In the genomic region with DNA sequence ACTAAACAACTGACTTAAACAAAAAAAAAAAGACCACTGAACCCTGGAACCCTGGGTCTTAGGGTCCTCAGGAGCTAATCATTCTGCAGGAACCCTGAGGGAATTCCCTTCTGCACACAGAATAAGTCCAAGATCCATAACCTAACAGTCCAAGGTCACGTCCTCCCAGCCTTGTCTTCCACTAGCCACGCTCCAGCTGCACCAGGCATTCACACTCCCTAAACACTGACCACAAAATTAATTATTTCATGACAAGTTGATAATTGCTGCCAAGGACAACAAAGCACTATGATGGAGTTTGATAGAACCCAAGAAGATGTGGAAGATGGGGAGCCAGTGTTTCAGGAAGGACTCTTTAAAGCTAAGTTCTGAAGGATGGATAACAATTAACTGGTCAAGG, we compare ENCODE assay signal across 27 cellular contexts.
DNase-seq lines count a peak whose midpoint lies in the region; ATAC-seq, FAIRE-seq and TF ChIP-seq lines count a peak whose summit lies in the region.
"Had no signal": no experiment of that assay in that cellular context is flagged by ENCODE, and none has a peak within 500 bp of the region (broad histone marks: within the 10 kb centered on the region; RNA-seq: fewer than 3 reads in every experiment).

No MANE protein-coding gene starts in this region.

- DNase-seq in Caki2 (ENCODE audit: low read depth) (peak; percentile 25), astrocyte (ENCODE audit: low read depth) (peak; percentile 62), fibroblast of the aortic adventitia (ENCODE audit: low read depth) (peak; percentile 14), T-helper 17 cell (no peak)
- no peak for DNase-seq in activated CD4-positive, CD25-positive, alpha-beta regulatory T cell (lab: John Stamatoyannopoulos, UW)
- DNase-seq: 8988T; ACHN; BE2C; Calu3; CD8-positive, alpha-beta memory T cell; DMS79 treated with DMSO at 0.1 percent for 48 hours; GF-D8; IMR-90; NCI-H1048; NCI-H1417; NCI-H1694; NCI-H2029 treated with DMSO at 0.1 percent for 48 hours; NCI-H446 treated with DMSO at 0.1 percent for 48 hours; NCI-H526; NCI-H82; PC-9; SHP77 had no signal

- H3K4me3 Mint-ChIP-seq in astrocyte (ENCODE audit: unreplicated experiment) (no peak overlapping the region), nephron (no peak overlapping the region), T-helper 17 cell (no peak overlapping the region)
- H3K4me3 Mint-ChIP-seq: CD14-positive monocyte; CD8-positive, alpha-beta memory T cell had no signal

- no peak overlapping the region for H3K27ac ChIP-seq in astrocyte (ENCODE audit: low read depth, low read length)
- H3K27ac ChIP-seq: KMS-11, PC-9 had no signal

- no peak overlapping the region for H3K4me2 ChIP-seq in astrocyte (ENCODE audit: low read length)
- H3K4me2 ChIP-seq: KMS-11, PC-9 had no signal

- in situ Hi-C loops in Caki2 (cut with HindIII; ENCODE audit: low pct_unique_long_range_greater_than_20kb, low sequenced_read_pairs), result no loop called here

- H3K4me3 ChIP-seq in astrocyte (ENCODE audit: insufficient read depth, low read depth, low read length) (no peak overlapping the region), fibroblast of the aortic adventitia (ENCODE audit: low read depth, low read length) (no peak overlapping the region)
- H3K4me3 ChIP-seq: PC-9 had no signal

- H4K20me1 ChIP-seq in astrocyte (ENCODE audit: insufficient read depth, low read length), result no peaks in the 10 kb centered on the region

- H3K9me3 ChIP-seq in astrocyte (ENCODE audit: insufficient read depth, low read depth, low read length), result no peaks in the 10 kb centered on the region
- no peaks in the 10 kb centered on the region for H3K9me3 ChIP-seq in T-helper 17 cell (ENCODE audit: control insufficient read depth, low read length, poor library complexity, severe bottlenecking)
- H3K9me3 ChIP-seq: BE2C had no signal

- H3K9ac ChIP-seq in astrocyte (ENCODE audit: low read length), result no peak overlapping the region
- H3K9ac ChIP-seq: KMS-11 had no signal

- H3K36me3 Mint-ChIP-seq in astrocyte (ENCODE audit: low read depth, unreplicated experiment), result peaks cover 8% of the 10 kb centered on the region
- peaks cover 9% of the 10 kb centered on the region for H3K36me3 Mint-ChIP-seq in nephron (ENCODE audit: low read depth)
- no peaks in the 10 kb centered on the region for H3K36me3 Mint-ChIP-seq in T-helper 17 cell (ENCODE audit: low read depth)
- H3K36me3 Mint-ChIP-seq: CD14-positive monocyte; CD8-positive, alpha-beta memory T cell had no signal

- H3K9me3 Mint-ChIP-seq in astrocyte (ENCODE audit: unreplicated experiment) (no peaks in the 10 kb centered on the region), nephron (no peaks in the 10 kb centered on the region)
- H3K9me3 Mint-ChIP-seq: CD14-positive monocyte; CD8-positive, alpha-beta memory T cell had no signal

- H3K79me2 ChIP-seq in astrocyte (ENCODE audit: insufficient read depth, low read length), result no peaks in the 10 kb centered on the region

- no peaks in the 10 kb centered on the region for H3K36me3 ChIP-seq in astrocyte (ENCODE audit: insufficient read depth, low read length)
- H3K36me3 ChIP-seq: BE2C had no signal

- peaks cover 2% of the 10 kb centered on the region for H3K4me1 ChIP-seq in astrocyte (ENCODE audit: insufficient read depth, low read length)

- H3K27me3 Mint-ChIP-seq in astrocyte (ENCODE audit: low read depth, unreplicated experiment), result peaks cover 19% of the 10 kb centered on the region
- H3K27me3 Mint-ChIP-seq in nephron (ENCODE audit: low read depth), result peaks cover 8% of the 10 kb centered on the region
- no peaks in the 10 kb centered on the region for H3K27me3 Mint-ChIP-seq in T-helper 17 cell

- no peak overlapping the region for H2AFZ ChIP-seq in astrocyte (ENCODE audit: low read depth, low read length)
- H2AFZ ChIP-seq: PC-9 had no signal

- no peak for TF ChIP-seq CTCF in astrocyte (IDR thresholded peaks at IDR 0.05; ENCODE audit: insufficient read depth, low read depth, low read length)
- no peak for TF ChIP-seq CTCF in fibroblast of the aortic adventitia (IDR thresholded peaks at IDR 0.05; ENCODE audit: insufficient read depth, low read length)
- no peak for TF ChIP-seq CTCF in nephron (IDR thresholded peaks at IDR 0.05; ENCODE audit: unreplicated experiment in 3 of 3)

- ATAC-seq in esophagus mucosa (no peak), T-helper 17 cell (no peak)

- H3K27me3 ChIP-seq in astrocyte (ENCODE audit: insufficient read depth, low read length), result no peaks in the 10 kb centered on the region
- H3K27me3 ChIP-seq: BE2C had no signal

- no peak overlapping the region for H3K27ac Mint-ChIP-seq in astrocyte (ENCODE audit: unreplicated experiment)
- peak overlapping the region in 2 of 3 experiments; percentile 1 to 17 for H3K27ac Mint-ChIP-seq in nephron
- no peak overlapping the region for H3K27ac Mint-ChIP-seq in T-helper 17 cell
- H3K27ac Mint-ChIP-seq: CD14-positive monocyte had no signal

- H3K4me1 Mint-ChIP-seq in astrocyte (ENCODE audit: low read depth, unreplicated experiment) (no peaks in the 10 kb centered on the region), nephron (peaks cover 38% of the 10 kb centered on the region), T-helper 17 cell (peaks cover 6% of the 10 kb centered on the region)
- H3K4me1 Mint-ChIP-seq: CD14-positive monocyte; CD8-positive, alpha-beta memory T cell had no signal

- no peak for FAIRE-seq in astrocyte (lab: Jason Lieb, UNC)
- FAIRE-seq: GM12892 had no signal

Comparison
In these comparisons a context has a peak if more than half of its experiments do, and no peak if none do; other contexts are left out.
1. DNase-seq: peak in Caki2 (single experiment), astrocyte (single experiment) and fibroblast of the aortic adventitia (single experiment); none in activated CD4-positive, CD25-positive, alpha-beta regulatory T cell (0 of 4) and T-helper 17 cell (0 of 3).
2. H3K27ac Mint-ChIP-seq: peak in nephron (2 of 3); none in astrocyte (single experiment) and T-helper 17 cell (single experiment).